ENCODE assay signal across 24 cellular contexts in the genomic region with DNA sequence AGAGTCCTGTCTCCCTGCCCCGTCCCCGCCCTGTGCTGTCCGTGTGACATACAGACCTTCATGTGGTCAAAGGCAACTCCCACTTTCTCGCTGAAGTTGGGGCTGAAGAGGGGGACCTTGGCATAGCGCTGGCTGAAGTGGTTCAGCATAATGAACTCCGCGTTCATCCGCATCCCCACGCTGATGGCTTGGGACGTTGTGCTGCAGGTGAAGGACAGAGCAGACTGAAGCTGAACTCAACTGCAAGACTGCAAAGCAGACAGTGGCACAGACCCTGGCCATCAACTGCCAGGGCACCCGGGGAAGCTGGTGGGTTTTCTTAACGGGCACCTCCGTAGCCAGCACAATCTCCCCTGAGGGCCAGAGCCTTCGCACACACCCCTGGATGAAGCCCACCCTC.
"Had no signal": no experiment of that assay in that cellular context is flagged by ENCODE, and none has a peak within 500 bp of the region (broad histone marks: within the 10 kb centered on the region; RNA-seq: fewer than 3 reads in every experiment).

No MANE protein-coding gene starts in this region.

- H3K27me3 Mint-ChIP-seq: naive B cell; stimulated activated naive CD8-positive, alpha-beta T cell treated with anti-CD3 and anti-CD28 coated beads, Interleukin-15, amount 100 ng/mL, for 72 hours; type B pancreatic cell had no signal

- H3K4me3 ChIP-seq: left ventricle myocardium inferior, lung, neural progenitor cell, ovary, prostate gland, spleen, tibial nerve, uterus had no signal

- H3K27me3 ChIP-seq: neural progenitor cell, ovary, spleen, tibial nerve, uterus had no signal

- H3K36me3 ChIP-seq: ovary, uterus had no signal

- H3K4me2 ChIP-seq: neural progenitor cell had no signal

- ATAC-seq: natural killer cell; right cardiac atrium; sciatic nerve; stimulated activated effector memory CD8-positive, alpha-beta T cell treated with anti-CD3 and anti-CD28 coated beads, Interleukin-12 subunit alpha, Interleukin-12 subunit beta, amount 100 ng/mL, for 72 hours; stimulated activated naive CD8-positive, alpha-beta T cell treated with anti-CD3 and anti-CD28 coated beads, Interleukin-15, amount 100 ng/mL, for 72 hours had no signal

- H3K4me1 Mint-ChIP-seq: mesothelial cell of epicardium; natural killer cell; neural progenitor cell; stimulated activated naive CD8-positive, alpha-beta T cell treated with anti-CD3 and anti-CD28 coated beads, Interleukin-15, amount 100 ng/mL, for 72 hours had no signal

- H3K9me3 Mint-ChIP-seq: mesothelial cell of epicardium; naive B cell; natural killer cell; nephron progenitor cell; neural progenitor cell; stimulated activated effector memory CD8-positive, alpha-beta T cell treated with anti-CD3 and anti-CD28 coated beads, Interleukin-12 subunit alpha, Interleukin-12 subunit beta, amount 100 ng/mL, for 72 hours; stimulated activated naive CD8-positive, alpha-beta T cell treated with anti-CD3 and anti-CD28 coated beads, Interleukin-15, amount 100 ng/mL, for 72 hours; type B pancreatic cell had no signal

- H3K9ac ChIP-seq: neural progenitor cell had no signal

- DNase-seq: hippocampal formation; kidney; left ventricle myocardium inferior; mesendoderm; naive B cell; natural killer cell; nephron progenitor cell; ovary; retina; right cardiac atrium; small intestine; spleen; stimulated activated CD4-positive, alpha-beta T cell treated with anti-CD3 and anti-CD28 coated beads, Interleukin-4, amount 100 ng/mL, for 24 hours; stimulated activated naive CD4-positive, alpha-beta T cell treated with Interleukin-2 at 50 U/mL for 16 hours; stimulated activated naive CD8-positive, alpha-beta T cell treated with anti-CD3 and anti-CD28 coated beads, Interleukin-15, amount 100 ng/mL, for 72 hours; uterus had no signal

- H3K9me3 ChIP-seq: left ventricle myocardium inferior, ovary, prostate gland, spleen, tibial nerve, uterus had no signal

- H3K27ac ChIP-seq: left ventricle myocardium inferior, neural progenitor cell, ovary, prostate gland, spleen, tibial nerve, uterus had no signal

- H3K4me1 ChIP-seq: neural progenitor cell, prostate gland, spleen, tibial nerve, uterus had no signal

- H3K27ac Mint-ChIP-seq: mesothelial cell of epicardium; neural progenitor cell; stimulated activated effector memory CD8-positive, alpha-beta T cell treated with anti-CD3 and anti-CD28 coated beads, Interleukin-12 subunit alpha, Interleukin-12 subunit beta, amount 100 ng/mL, for 72 hours; stimulated activated naive CD8-positive, alpha-beta T cell treated with anti-CD3 and anti-CD28 coated beads, Interleukin-15, amount 100 ng/mL, for 72 hours; type B pancreatic cell had no signal

- H3K4me3 Mint-ChIP-seq: mesothelial cell of epicardium; natural killer cell; nephron progenitor cell; neural progenitor cell; stimulated activated effector memory CD8-positive, alpha-beta T cell treated with anti-CD3 and anti-CD28 coated beads, Interleukin-12 subunit alpha, Interleukin-12 subunit beta, amount 100 ng/mL, for 72 hours; stimulated activated naive CD8-positive, alpha-beta T cell treated with anti-CD3 and anti-CD28 coated beads, Interleukin-15, amount 100 ng/mL, for 72 hours; type B pancreatic cell had no signal
